Comparison of ENCODE assay signal across 8 cellular contexts in the genomic region with DNA sequence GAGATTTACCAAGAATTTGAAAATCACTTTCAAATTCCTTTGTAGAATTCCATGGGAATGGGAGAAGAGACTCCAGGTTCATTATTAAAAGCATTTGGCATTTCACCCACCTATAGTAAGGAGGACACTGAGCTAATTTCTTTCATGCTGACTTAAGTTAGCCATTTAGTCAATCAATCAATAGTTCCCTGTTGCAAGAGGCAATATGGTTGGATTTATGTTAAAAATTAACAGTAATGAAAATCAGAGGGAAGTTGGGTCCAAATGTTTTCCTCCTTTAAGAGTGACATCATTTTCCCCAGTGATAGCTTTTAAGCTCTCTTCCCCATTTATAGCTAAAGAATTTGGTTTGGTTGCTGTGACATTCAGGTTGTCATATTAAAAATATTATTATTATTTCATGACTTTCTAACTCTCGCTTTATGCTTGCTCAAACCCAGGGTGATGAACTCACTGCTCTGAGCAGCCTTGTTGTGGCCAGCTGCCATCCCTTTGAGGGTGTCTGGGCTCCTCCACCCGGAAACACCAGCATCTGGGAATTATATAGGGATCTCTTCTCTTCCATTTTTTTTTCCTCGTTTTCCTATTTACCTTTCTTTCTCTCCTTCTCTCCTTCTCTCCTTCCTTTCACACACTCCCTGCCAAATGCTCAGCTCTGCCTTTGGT.
"Had no signal": no experiment of that assay in that cellular context is flagged by ENCODE, and none has a peak within 500 bp of the region (broad histone marks: within the 10 kb centered on the region; RNA-seq: fewer than 3 reads in every experiment).

No MANE protein-coding gene starts in this region.

- H3K36me3 ChIP-seq: HAP-1 had no signal

- ATAC-seq: HCT116, K562 had no signal

- H3K4me3 ChIP-seq: GM23248, HAP-1, K562 had no signal

- H3K27ac ChIP-seq: GM23248 had no signal

- DNase-seq: GM23248, GOT3, H7, HFFc6, IMR-90 had no signal

- H3K4me1 ChIP-seq: HAP-1 had no signal

- H2AFZ ChIP-seq: GM23248 had no signal

- H3K9ac ChIP-seq: GM23248 had no signal

- H3K9me3 ChIP-seq: HAP-1 had no signal
